ENCODE assay signal across 23 cellular contexts in the genomic region with DNA sequence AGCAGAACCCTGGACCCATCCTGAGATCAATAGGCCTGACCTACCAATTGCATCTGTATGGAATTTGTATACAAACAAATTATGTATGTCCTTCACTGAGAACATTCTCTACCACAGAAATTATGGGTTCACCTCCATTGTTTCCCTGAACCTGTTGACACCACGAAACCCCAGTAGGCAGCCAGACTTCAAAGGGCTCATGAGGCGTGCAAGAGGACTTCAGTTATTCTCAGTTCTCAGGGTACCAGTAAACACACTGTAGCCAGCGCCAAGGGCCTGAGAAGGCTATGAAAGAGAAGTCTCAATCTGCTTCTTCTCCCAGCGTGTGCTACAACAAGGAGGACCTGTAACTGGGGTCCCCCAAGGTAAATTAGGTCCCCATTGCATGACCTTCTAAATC.
DNase-seq lines count a peak whose midpoint lies in the region; ATAC-seq, FAIRE-seq and TF ChIP-seq lines count a peak whose summit lies in the region.
"Had no signal": no experiment of that assay in that cellular context is flagged by ENCODE, and none has a peak within 500 bp of the region (broad histone marks: within the 10 kb centered on the region; RNA-seq: fewer than 3 reads in every experiment).

No MANE protein-coding gene starts in this region.

- TF ChIP-seq CTCF in GM12865 (IDR thresholded peaks at IDR 0.05; ENCODE audit: insufficient read depth, low read depth, low read length, missing control alignments) = no peak
- no peak for TF ChIP-seq CTCF in GM12878 (IDR thresholded peaks at IDR 0.05 in 2 of 3, conservative IDR thresholded peaks at IDR 0.05 in 1 of 3; ENCODE audit: control insufficient read depth in 2 of 3, extremely low read depth in 1 of 3, insufficient read depth in 1 of 3, low read depth in 3 of 3, low read length in 3 of 3)

- no peak overlapping the region for H3K27ac Mint-ChIP-seq in T-helper 2 cell treated with Interferon-gamma antibody and Interleukin-4, amounts not matched to agents 5 μg/mL and 100 μg/mL, for 36 hours
- H3K27ac Mint-ChIP-seq: CD4-positive, alpha-beta T cell; GM23338 had no signal

- peak; percentile 80 for DNase-seq in GM12865 (ENCODE audit: low read depth)
- DNase-seq in GM12878 (ENCODE audit: low read depth, low spot score) = no peak
- DNase-seq in NOMO-1 treated with dmso at 0.1 percent for 144 hours (lab: John Stamatoyannopoulos, UW; ENCODE audit: unreplicated experiment) = no peak
- no peak for DNase-seq in T-helper 2 cell treated with Interferon-gamma antibody and Interleukin-4, amounts not matched to agents 5 μg/mL and 100 μg/mL, for 36 hours (ENCODE audit: low spot score)
- DNase-seq: AML-193; Caco-2; CD4-positive, alpha-beta T cell; DMS153; DMS79; GDM1; HCEC 1CT; IMR-90 had no signal

- H3K27me3 ChIP-seq in GM12878 (replicated peaks in 1 of 2; ENCODE audit: control insufficient read depth in 2 of 2, insufficient read depth in 2 of 2, low read length in 1 of 2) = no peaks in the 10 kb centered on the region

- no peak overlapping the region for H3K4me2 ChIP-seq in GM12878 (ENCODE audit: control insufficient read depth, insufficient read depth)
- H3K4me2 ChIP-seq: A549, GM23338 had no signal

- H3K4me1 ChIP-seq in GM12878 (ENCODE audit: control insufficient read depth, insufficient read depth, low read length) = peaks cover 32% of the 10 kb centered on the region
- H3K4me1 ChIP-seq: A549, Caco-2 had no signal

- ATAC-seq in GM19351 (IDR thresholded peaks at IDR 0.05; ENCODE audit: unreplicated experiment) (peak; percentile 62), HG02885 (IDR thresholded peaks at IDR 0.05; ENCODE audit: poor library complexity, unreplicated experiment) (peak; percentile 68), GM12878 (peak; percentile 73), GM19397 (IDR thresholded peaks at IDR 0.05; ENCODE audit: unreplicated experiment) (no peak)
- ATAC-seq: A549, GM23338, K562 had no signal

- RAD21 ChIA-PET in GM12878 (lab: Charles Lee; ENCODE audit: unreplicated experiment) = no interaction called here

- TF ChIP-seq POLR2A in GM12878 (IDR thresholded peaks at IDR 0.05; ENCODE audit: low read depth, low read length) = no peak

- FAIRE-seq in GM12878 (lab: Jason Lieb, UNC) = peak; percentile 23
- FAIRE-seq: A549, GM18507, H54, HTR-8/SVneo, K562 had no signal

- CTCF ChIA-PET in GM12878 (lab: Yijun Ruan, JAX) = interaction anchor here (1.8 kb wide), 1 partner anchor 13 kb away, joined by 6 read pairs; no protein-coding TSS in a partner anchor

- H3K27me3 Mint-ChIP-seq in T-helper 2 cell treated with Interferon-gamma antibody and Interleukin-4, amounts not matched to agents 5 μg/mL and 100 μg/mL, for 36 hours (ENCODE audit: low read depth) = peaks cover 1% of the 10 kb centered on the region
- H3K27me3 Mint-ChIP-seq: CD4-positive, alpha-beta T cell had no signal

- peak overlapping the region; percentile 46 for H2AFZ ChIP-seq in GM12878 (ENCODE audit: control insufficient read depth, low read depth, low read length)
- H2AFZ ChIP-seq: GM23338 had no signal

- H3K9me3 ChIP-seq in GM12878 (replicated peaks; ENCODE audit: control insufficient read depth, insufficient read depth, low read length) = peaks cover 4% of the 10 kb centered on the region

- no peaks in the 10 kb centered on the region for H3K36me3 Mint-ChIP-seq in T-helper 2 cell treated with Interferon-gamma antibody and Interleukin-4, amounts not matched to agents 5 μg/mL and 100 μg/mL, for 36 hours (ENCODE audit: low read depth)

- WGBS in GM12878 (ENCODE audit: insufficient coverage, insufficient replicate concordance, low lambda C conversion rate, missing lambda C conversion rate) = 8% methylated on average over 4 of the region's 4 CpGs

- no peak for TF ChIP-seq EP300 in GM12878 (IDR thresholded peaks at IDR 0.05; ENCODE audit: borderline replicate concordance in 1 of 2, control insufficient read depth in 1 of 2, low read depth in 2 of 2, low read length in 2 of 2)

- H3K9ac ChIP-seq in GM12878 (ENCODE audit: control insufficient read depth, insufficient read depth, low read length) = no peak overlapping the region

- H3K27ac ChIP-seq in GM12878 (ENCODE audit: control insufficient read depth, insufficient read depth) = peak overlapping the region; percentile 35
- H3K27ac ChIP-seq: 22Rv1, A549, C4-2B had no signal

- intact Hi-C loops in GM12878 (cut with micrococcal nuclease; ENCODE audit: unreplicated experiment) = no loop called here

- POLR2A ChIA-PET in GM12878 (lab: Charles Lee) = no interaction called here

- H3K79me2 ChIP-seq in GM12878 (ENCODE audit: control insufficient read depth, insufficient read depth, low read length) = no peaks in the 10 kb centered on the region

- SMC1A ChIA-PET in GM12878 (lab: Charles Lee; ENCODE audit: uncharacterized antibody, unreplicated experiment) = interaction anchor here (1.0 kb wide), 1 partner anchor 40 kb away, joined by 3 read pairs; no protein-coding TSS in a partner anchor

- in situ Hi-C loops in GM12878 (cut with MboI) = no loop called here

- no peaks in the 10 kb centered on the region; a peak in 1 of 4 replicates for H3K36me3 ChIP-seq in GM12878 (ENCODE audit: control insufficient read depth in 2 of 2, insufficient read depth in 2 of 2, low read length in 1 of 2)

- no peak for TF ChIP-seq RAD21 in GM12878 (IDR thresholded peaks at IDR 0.05; ENCODE audit: insufficient read depth, low read depth, low read length)

- H3K4me3 Mint-ChIP-seq in T-helper 2 cell treated with Interferon-gamma antibody and Interleukin-4, amounts not matched to agents 5 μg/mL and 100 μg/mL, for 36 hours = no peak overlapping the region
- H3K4me3 Mint-ChIP-seq: CD4-positive, alpha-beta T cell; GM23338 had no signal

- peaks cover 2% of the 10 kb centered on the region for H3K4me1 Mint-ChIP-seq in T-helper 2 cell treated with Interferon-gamma antibody and Interleukin-4, amounts not matched to agents 5 μg/mL and 100 μg/mL, for 36 hours (ENCODE audit: low read depth)
- H3K4me1 Mint-ChIP-seq: GM23338 had no signal

- no TSS peak for BruUV-seq in GM12878 (replicated peaks; lab: Mats Ljungman, UMichigan)

- peaks cover 3% of the 10 kb centered on the region for H3K9me3 Mint-ChIP-seq in T-helper 2 cell treated with Interferon-gamma antibody and Interleukin-4, amounts not matched to agents 5 μg/mL and 100 μg/mL, for 36 hours
- H3K9me3 Mint-ChIP-seq: CD4-positive, alpha-beta T cell had no signal

- H3K4me3 ChIP-seq in GM12865 (ENCODE audit: low read depth, low read length) (no peak overlapping the region), GM12878 (no peak overlapping the region)
- H3K4me3 ChIP-seq: A549, GM23338, K562 had no signal

- H4K20me1 ChIP-seq in GM12878 (ENCODE audit: control insufficient read depth, insufficient read depth) = no peaks in the 10 kb centered on the region

TF ChIP-seq in GM12878, 131 proteins besides CTCF, POLR2A, EP300 and RAD21 (continues in another document):
- TF ChIP-seq BHLHE40 (IDR thresholded peaks at IDR 0.05; ENCODE audit: borderline replicate concordance in 1 of 2, low read depth in 2 of 2, low read length in 1 of 2) (0 out of 4 replicates have a peak, but pooled peaks of 1 of the 2 experiments have one; percentile 6), IKZF1 (conservative IDR thresholded peaks at IDR 0.05) (no peak), KLF5 (IDR thresholded peaks at IDR 0.05; ENCODE audit: partially characterized antibody) (no peak), GATAD2B (conservative IDR thresholded peaks at IDR 0.05; ENCODE audit: low read depth) (no peak), ZNF24 (IDR thresholded peaks at IDR 0.05) (peak; percentile 76; the same call in 1 of the 2 replicates), RELA (IDR thresholded peaks at IDR 0.05; ENCODE audit: borderline replicate concordance, partially characterized antibody) (no peak), TCF7 (IDR thresholded peaks at IDR 0.05; ENCODE audit: borderline replicate concordance) (peak; percentile 95), CREB1 (IDR thresholded peaks at IDR 0.05; ENCODE audit: low read depth) (no peak), EZH2 (IDR thresholded peaks at IDR 0.05; ENCODE audit: borderline replicate concordance, control insufficient read depth, low read depth, low read length) (no peak), RUNX3 (IDR thresholded peaks at IDR 0.05; ENCODE audit: low read length) (peak; percentile 62)
- TF ChIP-seq, protein P1, sequence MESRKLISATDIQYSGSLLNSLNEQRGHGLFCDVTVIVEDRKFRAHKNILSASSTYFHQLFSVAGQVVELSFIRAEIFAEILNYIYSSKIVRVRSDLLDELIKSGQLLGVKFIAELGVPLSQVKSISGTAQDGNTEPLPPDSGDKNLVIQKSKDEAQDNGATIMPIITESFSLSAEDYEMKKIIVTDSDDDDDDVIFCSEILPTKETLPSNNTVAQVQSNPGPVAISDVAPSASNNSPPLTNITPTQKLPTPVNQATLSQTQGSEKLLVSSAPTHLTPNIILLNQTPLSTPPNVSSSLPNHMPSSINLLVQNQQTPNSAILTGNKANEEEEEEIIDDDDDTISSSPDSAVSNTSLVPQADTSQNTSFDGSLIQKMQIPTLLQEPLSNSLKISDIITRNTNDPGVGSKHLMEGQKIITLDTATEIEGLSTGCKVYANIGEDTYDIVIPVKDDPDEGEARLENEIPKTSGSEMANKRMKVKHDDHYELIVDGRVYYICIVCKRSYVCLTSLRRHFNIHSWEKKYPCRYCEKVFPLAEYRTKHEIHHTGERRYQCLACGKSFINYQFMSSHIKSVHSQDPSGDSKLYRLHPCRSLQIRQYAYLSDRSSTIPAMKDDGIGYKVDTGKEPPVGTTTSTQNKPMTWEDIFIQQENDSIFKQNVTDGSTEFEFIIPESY (IDR thresholded peaks at IDR 0.05) = no peak
